ENCODE assay signal across 8 cellular contexts in the genomic region with DNA sequence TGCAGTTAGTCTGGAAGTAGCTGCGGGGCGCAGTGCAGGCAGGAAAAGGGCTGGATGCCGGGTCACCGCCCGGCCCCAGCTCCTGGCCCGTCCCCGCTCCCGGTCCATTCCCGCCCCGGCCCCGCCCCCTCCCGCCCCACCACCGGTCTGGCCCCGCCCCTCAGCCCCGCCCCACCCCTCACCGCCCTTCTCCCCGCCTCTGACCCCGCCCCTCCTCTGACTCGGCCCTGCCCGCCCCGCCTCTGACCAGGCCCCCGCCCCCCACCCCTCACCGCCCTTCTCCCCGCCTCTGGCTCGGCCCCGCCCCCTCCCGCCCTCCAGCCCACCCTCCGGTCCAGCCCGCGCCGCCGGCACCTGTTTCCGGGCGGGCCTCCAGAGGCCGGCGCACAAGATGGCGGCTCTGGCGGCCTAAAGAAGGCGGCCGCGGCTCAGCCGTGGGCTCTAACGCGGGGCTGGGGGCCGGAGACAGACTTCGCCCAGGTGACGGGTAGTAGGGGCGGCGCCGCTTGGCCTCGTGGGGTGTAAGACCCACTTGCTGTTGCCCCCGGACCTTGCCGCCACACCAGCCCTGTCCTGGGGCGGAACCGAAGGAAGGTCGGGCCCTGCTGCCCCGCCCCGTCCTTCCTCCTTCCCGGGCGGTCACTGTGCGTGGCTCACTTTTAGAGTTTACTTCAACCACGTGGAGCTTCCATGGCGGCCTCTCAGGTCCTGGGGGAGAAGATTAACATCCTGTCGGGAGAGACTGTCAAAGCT. TPM values are rescaled to one million over a fixed set of nuclear protein-coding genes. Genes with fewer than 3 reads are reported as not detected.
DNase-seq lines count a peak whose midpoint lies in the region; ATAC-seq and TF ChIP-seq lines count a peak whose summit lies in the region.

A gene with protein sequence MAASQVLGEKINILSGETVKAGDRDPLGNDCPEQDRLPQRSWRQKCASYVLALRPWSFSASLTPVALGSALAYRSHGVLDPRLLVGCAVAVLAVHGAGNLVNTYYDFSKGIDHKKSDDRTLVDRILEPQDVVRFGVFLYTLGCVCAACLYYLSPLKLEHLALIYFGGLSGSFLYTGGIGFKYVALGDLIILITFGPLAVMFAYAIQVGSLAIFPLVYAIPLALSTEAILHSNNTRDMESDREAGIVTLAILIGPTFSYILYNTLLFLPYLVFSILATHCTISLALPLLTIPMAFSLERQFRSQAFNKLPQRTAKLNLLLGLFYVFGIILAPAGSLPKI (plus strand): TSS at position 357 of the 753 bp plus-strand sequence. CDS start 334 bp downstream, at position 691.

- intact Hi-C loops in Right ventricle myocardium superior (cut with DNase I): no loop called here

- peaks cover 3% of the 10 kb centered on the region for H3K79me2 ChIP-seq in trophoblast cell (ENCODE audit: control insufficient read depth, insufficient read depth, low read length, poor library complexity)

- POLR2A ChIA-PET in activated naive CD8-positive, alpha-beta T cell treated with anti-CD3 and anti-CD28 coated beads, Interleukin-2, amount 10 ng/mL, durations not matched to agents 7 days and 5 days (lab: Charles Lee): interaction anchor here (0.6 to 2.9 kb wide), 9 partner anchors 9 to 637 kb away, joined by 3 to 32 read pairs (median 4); a partner anchor contains a TSS

- H2BK12ac ChIP-seq in trophoblast cell (ENCODE audit: low read length): peak within 1 kb of the TSS; percentile 12

- H3K27me3 Mint-ChIP-seq in activated naive CD8-positive, alpha-beta T cell treated with anti-CD3 and anti-CD28 coated beads, Interleukin-2, amount 10 ng/mL, durations not matched to agents 7 days and 5 days: no peaks in the 10 kb centered on the region

- H2AFZ ChIP-seq in trophoblast cell (ENCODE audit: insufficient read depth, low read length, poor library complexity): peak within 1 kb of the TSS; percentile 98

- H4K12ac ChIP-seq in trophoblast cell (ENCODE audit: low read depth, low read length): peak within 1 kb of the TSS; percentile 78

- TF ChIP-seq CTCF in GM12865 (IDR thresholded peaks at IDR 0.05; ENCODE audit: insufficient read depth, low read depth, low read length, missing control alignments): no peak
- TF ChIP-seq CTCF in tibial nerve (IDR thresholded peaks at IDR 0.05): peak in 2 of 5 experiments; percentile 7 to 18

- H3K27me3 ChIP-seq in trophoblast cell (ENCODE audit: insufficient read depth, low read length): no peaks in the 10 kb centered on the region
- H3K27me3 ChIP-seq in tibial nerve: no peaks in the 10 kb centered on the region

- H3K36me3 Mint-ChIP-seq in activated naive CD8-positive, alpha-beta T cell treated with anti-CD3 and anti-CD28 coated beads, Interleukin-2, amount 10 ng/mL, durations not matched to agents 7 days and 5 days: peaks cover 18% of the 10 kb centered on the region

- no peaks in the 10 kb centered on the region for H3K9me3 Mint-ChIP-seq in activated naive CD8-positive, alpha-beta T cell treated with anti-CD3 and anti-CD28 coated beads, Interleukin-2, amount 10 ng/mL, durations not matched to agents 7 days and 5 days

- H3K9me3 ChIP-seq in trophoblast cell (ENCODE audit: insufficient read depth, low read depth, low read length): no peaks in the 10 kb centered on the region
- no peaks in the 10 kb centered on the region for H3K9me3 ChIP-seq in tibial nerve

- H3K36me3 ChIP-seq in trophoblast cell (ENCODE audit: control insufficient read depth in 1 of 2, insufficient read depth in 2 of 2, low read length in 2 of 2) (peaks cover 0 to 2% of the 10 kb centered on the region in 2 experiments), tibial nerve (peaks cover 0 to 24% (median 0%) of the 10 kb centered on the region in 3 donors)

- H2BK5ac ChIP-seq in trophoblast cell (ENCODE audit: low read depth, low read length, poor library complexity): peak within 1 kb of the TSS; percentile 77

- TF ChIP-seq EP300 in tibial nerve (IDR thresholded peaks at IDR 0.05): peak; percentile 30 to 87

- peak within 1 kb of the TSS; percentile 63 for H3K4me2 ChIP-seq in trophoblast cell (ENCODE audit: low read length)

- H4K8ac ChIP-seq in trophoblast cell (ENCODE audit: low read depth, low read length): peak within 1 kb of the TSS; percentile 96

- DNase-seq in GM12865 (ENCODE audit: low read depth): peak; percentile 95
- DNase-seq in NCI-H1048 (lab: John Stamatoyannopoulos, UW): peak; percentile 47
- DNase-seq in SW 1271 (lab: John Stamatoyannopoulos, UW): peak; percentile 21 to 74
- peak; percentile 87 for DNase-seq in activated naive CD8-positive, alpha-beta T cell treated with anti-CD3 and anti-CD28 coated beads, Interleukin-2, amount 10 ng/mL, durations not matched to agents 7 days and 5 days
- peak; percentile 87 for DNase-seq in Right ventricle myocardium superior
- DNase-seq in trophoblast cell: peak; percentile 71 to 81
- peak; percentile 76 to 79 for DNase-seq in tibial nerve (ENCODE audit: low spot score in 2 of 2)

- H2BK120ac ChIP-seq in trophoblast cell (ENCODE audit: insufficient read depth, low read length, poor library complexity): peak within 1 kb of the TSS; percentile 93

- peak within 1 kb of the TSS; percentile 98 for H3K14ac ChIP-seq in trophoblast cell (ENCODE audit: low read length)

- no peak within 1 kb of the TSS for H3K23ac ChIP-seq in trophoblast cell (ENCODE audit: low read length)

- peak; percentile 77 for ATAC-seq in HG02588 (IDR thresholded peaks at IDR 0.05; ENCODE audit: unreplicated experiment)
- peak; percentile 89 for ATAC-seq in activated naive CD8-positive, alpha-beta T cell treated with anti-CD3 and anti-CD28 coated beads, Interleukin-2, amount 10 ng/mL, durations not matched to agents 7 days and 5 days (ENCODE audit: low read depth)
- peak; percentile 96 for ATAC-seq in Right ventricle myocardium superior (ENCODE audit: poor library complexity)

- WGBS in trophoblast cell (ENCODE audit: extremely low coverage, insufficient coverage, insufficient read length): no CpG with 5 or more reads among the region's 64 CpGs
- 0% methylated on average over 11 to 29 of the region's 64 CpGs for WGBS in tibial nerve, 2 donors

- peak within 1 kb of the TSS; percentile 92 for H3K27ac Mint-ChIP-seq in activated naive CD8-positive, alpha-beta T cell treated with anti-CD3 and anti-CD28 coated beads, Interleukin-2, amount 10 ng/mL, durations not matched to agents 7 days and 5 days

- H3K4me1 Mint-ChIP-seq in activated naive CD8-positive, alpha-beta T cell treated with anti-CD3 and anti-CD28 coated beads, Interleukin-2, amount 10 ng/mL, durations not matched to agents 7 days and 5 days: peaks cover 27% of the 10 kb centered on the region

- peak within 1 kb of the TSS; percentile 86 for H3K9ac ChIP-seq in trophoblast cell (ENCODE audit: low read length)

- peak within 1 kb of the TSS; percentile 97 for H3K4me3 Mint-ChIP-seq in activated naive CD8-positive, alpha-beta T cell treated with anti-CD3 and anti-CD28 coated beads, Interleukin-2, amount 10 ng/mL, durations not matched to agents 7 days and 5 days

- H3K79me1 ChIP-seq in trophoblast cell (ENCODE audit: low read length): peaks cover 6% of the 10 kb centered on the region

- H3K4me1 ChIP-seq in trophoblast cell (ENCODE audit: control insufficient read depth in 1 of 2, insufficient read depth in 2 of 2, low read length in 2 of 2) (peaks cover 9 to 11% of the 10 kb centered on the region in 2 experiments), tibial nerve (peaks cover 3 to 34% (median 18%) of the 10 kb centered on the region in 4 donors)

- peak within 1 kb of the TSS; percentile 91 for H4K91ac ChIP-seq in trophoblast cell (ENCODE audit: low read depth, low read length)

- H2AK5ac ChIP-seq in trophoblast cell (ENCODE audit: low read length): no peak within 1 kb of the TSS

- H3K27ac ChIP-seq in trophoblast cell (ENCODE audit: low read depth, low read length) (peak within 1 kb of the TSS; percentile 91), tibial nerve (peak within 1 kb of the TSS; percentile 57 to 96 (median 93))

- TF ChIP-seq POLR2A in tibial nerve (IDR thresholded peaks at IDR 0.05): peak; percentile 37 to 69

- H3K4ac ChIP-seq in trophoblast cell (ENCODE audit: low read depth, low read length): peak within 1 kb of the TSS; percentile 46

- H3K4me3 ChIP-seq in GM12865 (ENCODE audit: low read depth, low read length) (peak within 1 kb of the TSS; percentile 98), trophoblast cell (ENCODE audit: low read depth, low read length) (peak within 1 kb of the TSS; percentile 86), tibial nerve (peak within 1 kb of the TSS; percentile 54 to 97 (median 76))

- H3K18ac ChIP-seq in trophoblast cell (ENCODE audit: low read length): peak within 1 kb of the TSS; percentile 92

RNA-seq across cellular contexts. Expression of the gene that starts here (rescaled TPM):
- total RNA-seq in activated naive CD8-positive, alpha-beta T cell treated with anti-CD3 and anti-CD28 coated beads, Interleukin-2, amount 10 ng/mL, durations not matched to agents 7 days and 5 days: 10 to 100 TPM; 26.5 to 28.9 TPM
- total RNA-seq in Right ventricle myocardium superior: 10.1 TPM
- polyA plus RNA-seq in trophoblast cell (2013): 13.7 and 14.7 TPM in 2 replicates
- 10 to 100 TPM in 3 of 4 donors, 1 to 10 TPM in 1; 8.7 to 23.7 (median 17.5) TPM for total RNA-seq in tibial nerve

Comparison
In these comparisons a context has a peak if more than half of its experiments do, and no peak if none do; other contexts are left out.
1. Peak in every context shown above with its lines: DNase-seq, ATAC-seq, H3K4me3 ChIP-seq and H3K27ac ChIP-seq.